18 cellular contexts compared by ENCODE assay signal in genomic region chr7:148930335-148930734, GRCh38.
"Had no signal": no experiment of that assay in that cellular context is flagged by ENCODE, and none has a peak within 500 bp of the region (broad histone marks: within the 10 kb centered on the region; RNA-seq: fewer than 3 reads in every experiment).

No MANE protein-coding gene starts in this region.

- H3K9me3 ChIP-seq: heart right ventricle, right atrium auricular region, testis, tibial nerve had no signal

- H3K36me3 Mint-ChIP-seq: naive B cell had no signal

- H3K4me1 ChIP-seq: heart right ventricle, right atrium auricular region, testis, tibial nerve had no signal

- H3K9me3 Mint-ChIP-seq: naive B cell; stimulated activated naive CD8-positive, alpha-beta T cell treated with anti-CD3 and anti-CD28 coated beads, Interleukin-15, Interleukin-2, amounts not matched to agents 100 ng/mL and 50 ng/mL, for 24 hours had no signal

- H3K4me3 Mint-ChIP-seq: naive B cell; nephron progenitor cell; stimulated activated naive CD8-positive, alpha-beta T cell treated with anti-CD3 and anti-CD28 coated beads, Interleukin-15, Interleukin-2, amounts not matched to agents 100 ng/mL and 50 ng/mL, for 24 hours had no signal

- H3K27ac ChIP-seq: dorsolateral prefrontal cortex, heart right ventricle, right atrium auricular region, testis, tibial nerve had no signal

- DNase-seq: cortex of kidney; dorsolateral prefrontal cortex; effector CD8-positive, alpha-beta T cell; foreskin melanocyte; heart right ventricle; hypothalamus; kidney glomerular epithelial cell; mesendoderm; naive B cell; nephron progenitor cell; posterior cingulate gyrus; small intestine; stimulated activated CD4-positive, alpha-beta T cell treated with anti-CD3 and anti-CD28 coated beads, Interleukin-2, amount 100 ng/mL, for 48 hours; testis had no signal

- H3K27me3 ChIP-seq: dorsolateral prefrontal cortex, heart right ventricle, right atrium auricular region, testis, tibial nerve had no signal

- ATAC-seq: heart right ventricle had no signal

- H3K36me3 ChIP-seq: heart right ventricle, right atrium auricular region, tibial nerve had no signal

- H3K27ac Mint-ChIP-seq: nephron progenitor cell; stimulated activated naive CD8-positive, alpha-beta T cell treated with anti-CD3 and anti-CD28 coated beads, Interleukin-15, Interleukin-2, amounts not matched to agents 100 ng/mL and 50 ng/mL, for 24 hours had no signal

- H3K4me3 ChIP-seq: dorsolateral prefrontal cortex, heart right ventricle, right atrium auricular region, tibial nerve had no signal

- FAIRE-seq: islet of Langerhans, small intestine had no signal

- H3K27me3 Mint-ChIP-seq: naive B cell; stimulated activated naive CD8-positive, alpha-beta T cell treated with anti-CD3 and anti-CD28 coated beads, Interleukin-15, Interleukin-2, amounts not matched to agents 100 ng/mL and 50 ng/mL, for 24 hours had no signal
